In the genomic region with DNA sequence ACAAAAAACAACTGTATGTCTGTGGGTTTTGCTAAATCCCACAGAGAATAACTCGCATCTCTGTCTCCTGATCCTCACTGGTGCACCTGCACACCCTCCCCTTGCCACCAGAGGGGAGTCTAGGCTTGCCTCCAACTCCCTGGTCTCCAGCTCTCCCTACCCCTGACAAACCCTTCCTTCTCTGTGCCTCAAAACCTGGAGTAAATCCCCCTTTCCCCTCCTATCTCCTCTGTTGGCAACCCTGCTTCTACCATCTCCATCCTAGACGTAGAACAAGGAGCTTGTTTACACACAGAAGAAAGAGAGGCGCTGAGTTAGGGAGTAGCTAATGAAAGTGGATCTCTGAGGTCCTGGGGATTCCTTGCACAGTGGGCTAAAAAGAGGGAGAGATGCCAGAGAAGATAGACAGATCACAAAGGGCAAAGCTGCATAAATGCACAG, we compare ENCODE assay signal across 1 cellular context.
TF ChIP-seq lines count a peak whose summit lies in the region.

No MANE protein-coding gene starts in this region.

TF ChIP-seq in HEK293, 187 proteins besides CTCF, POLR2A, EP300 and RAD21 (continued from another document):
- 0 out of 2 replicates have a peak, but pooled peaks have one; percentile 41 for TF ChIP-seq KLF8 (tag by site-specific recombination; IDR thresholded peaks at IDR 0.05)
- TF ChIP-seq, protein P1, sequence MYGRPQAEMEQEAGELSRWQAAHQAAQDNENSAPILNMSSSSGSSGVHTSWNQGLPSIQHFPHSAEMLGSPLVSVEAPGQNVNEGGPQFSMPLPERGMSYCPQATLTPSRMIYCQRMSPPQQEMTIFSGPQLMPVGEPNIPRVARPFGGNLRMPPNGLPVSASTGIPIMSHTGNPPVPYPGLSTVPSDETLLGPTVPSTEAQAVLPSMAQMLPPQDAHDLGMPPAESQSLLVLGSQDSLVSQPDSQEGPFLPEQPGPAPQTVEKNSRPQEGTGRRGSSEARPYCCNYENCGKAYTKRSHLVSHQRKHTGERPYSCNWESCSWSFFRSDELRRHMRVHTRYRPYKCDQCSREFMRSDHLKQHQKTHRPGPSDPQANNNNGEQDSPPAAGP (tag by site-specific recombination; IDR thresholded peaks at IDR 0.05) = peak; percentile 55; the same call in 1 of the 2 replicates
- peak; percentile 32; the same call in 1 of the 2 replicates for TF ChIP-seq PRDM10 (tag by site-specific recombination; IDR thresholded peaks at IDR 0.05)
- TF ChIP-seq ZNF580 (tag by site-specific recombination; IDR thresholded peaks at IDR 0.05) = peak; percentile 84; the same call in 1 of the 2 replicates
- no peak for TF ChIP-seq ZNF549 (tag by site-specific recombination; IDR thresholded peaks at IDR 0.05)
- no peak for TF ChIP-seq ZNF777 (tag by site-specific recombination; IDR thresholded peaks at IDR 0.05; ENCODE audit: borderline replicate concordance)
- peak; percentile 73 for TF ChIP-seq ZNF501 (tag by site-specific recombination; IDR thresholded peaks at IDR 0.05)
- TF ChIP-seq ZNF626 (tag by site-specific recombination; IDR thresholded peaks at IDR 0.05) = no peak
- TF ChIP-seq IKZF3 (tag by site-specific recombination; IDR thresholded peaks at IDR 0.05) = peak; percentile 52
- no peak for TF ChIP-seq ZEB2 (tag by site-specific recombination; IDR thresholded peaks at IDR 0.05)
- no peak for TF ChIP-seq ZNF354C (tag by site-specific recombination; IDR thresholded peaks at IDR 0.05; ENCODE audit: borderline replicate concordance, low read depth)
- no peak for TF ChIP-seq ZNF639 (tag by site-specific recombination; IDR thresholded peaks at IDR 0.05)
- no peak for TF ChIP-seq SP3 (tag by site-specific recombination; IDR thresholded peaks at IDR 0.05)
- TF ChIP-seq SETDB1 (IDR thresholded peaks at IDR 0.05; ENCODE audit: insufficient read length, low read length) = no peak
- TF ChIP-seq ZNF2 (tag by site-specific recombination; IDR thresholded peaks at IDR 0.05) = peak; percentile 77; the same call in 1 of the 2 replicates
- TF ChIP-seq ZBTB7A (tag by site-specific recombination; IDR thresholded peaks at IDR 0.05; ENCODE audit: low read depth) = no peak
- TF ChIP-seq KLF1 (tag by site-specific recombination; IDR thresholded peaks at IDR 0.05) = 0 out of 2 replicates have a peak, but pooled peaks have one; percentile 25
- no peak for TF ChIP-seq ZNF670 (tag by site-specific recombination; IDR thresholded peaks at IDR 0.05; ENCODE audit: low read depth)
